Comparison of ENCODE assay signal across 22 cellular contexts in the genomic region with DNA sequence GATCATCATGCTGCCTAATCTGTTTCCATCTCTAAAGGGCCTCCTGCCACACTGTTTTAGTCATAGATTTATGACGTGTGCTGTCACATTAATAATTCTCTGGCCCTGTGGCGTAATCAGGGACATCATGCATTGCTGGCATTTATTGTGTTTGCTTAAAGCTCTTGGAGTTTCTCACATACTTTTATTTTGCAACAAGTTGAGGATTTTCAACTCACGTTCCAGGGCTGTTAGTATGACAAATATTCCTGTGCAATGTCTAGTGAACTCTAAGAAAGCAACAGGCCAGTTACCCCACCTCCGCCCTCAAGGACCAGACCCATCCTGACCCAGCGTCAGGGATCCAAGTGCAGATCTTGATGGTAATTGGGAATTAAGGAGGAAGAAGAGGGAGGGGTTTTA. TPM values are rescaled to one million over a fixed set of nuclear protein-coding genes. Genes with fewer than 3 reads are reported as not detected.
DNase-seq lines count a peak whose midpoint lies in the region; ATAC-seq, FAIRE-seq and TF ChIP-seq lines count a peak whose summit lies in the region.
"Had no signal": no experiment of that assay in that cellular context is flagged by ENCODE, and none has a peak within 500 bp of the region (broad histone marks: within the 10 kb centered on the region; RNA-seq: fewer than 3 reads in every experiment).

No MANE protein-coding gene starts in this region.

- H3K4me3 ChIP-seq in fibroblast of villous mesenchyme (ENCODE audit: low read depth, low read length): no peak overlapping the region
- no peak overlapping the region for H3K4me3 ChIP-seq in small intestine (ENCODE audit: low read depth in 1 of 2, low read length in 2 of 2)
- H3K4me3 ChIP-seq in vagina: no peak overlapping the region
- H3K4me3 ChIP-seq: GM23338, thoracic aorta had no signal

- H3K27ac ChIP-seq in small intestine (ENCODE audit: low read depth in 1 of 2, low read length in 1 of 2): no peak overlapping the region
- H3K27ac ChIP-seq in vagina: no peak overlapping the region
- H3K27ac ChIP-seq: thoracic aorta had no signal

- no peak for TF ChIP-seq POLR2A in vagina (IDR thresholded peaks at IDR 0.05)

- no peaks in the 10 kb centered on the region for H3K9me3 ChIP-seq in small intestine (ENCODE audit: control insufficient read depth, low read depth)
- no peaks in the 10 kb centered on the region for H3K9me3 ChIP-seq in vagina
- H3K9me3 ChIP-seq: thoracic aorta had no signal

- DNase-seq in GM03348 (ENCODE audit: low spot score) (peak; percentile 6), SK-N-DZ (ENCODE audit: low spot score) (peak; percentile 3), fibroblast of villous mesenchyme (ENCODE audit: low read depth) (peak; percentile 76), small intestine (peak; percentile 12), vagina (ENCODE audit: extremely low spot score in 2 of 2) (no peak), NCI-H2029 treated with DMSO at 0.1 percent for 48 hours (lab: John Stamatoyannopoulos, UW) (no peak), globus pallidus (ENCODE audit: low spot score) (no peak)
- DNase-seq: activated CD8-positive, alpha-beta memory T cell treated with anti-CD3 and anti-CD28 coated beads, Interleukin-2, amount 50 U/mL, for 4 hours; activated naive CD4-positive, alpha-beta T cell treated with anti-CD3 and anti-CD28 coated beads, Interleukin-2, amount 10 ng/mL, durations not matched to agents 7 days and 5 days; CD4-positive, alpha-beta memory T cell; KG1; left colon; naive thymus-derived CD8-positive, alpha-beta T cell; NCI-H146; NCI-H748 treated with DMSO at 0.1 percent for 48 hours; stimulated activated CD4-positive, alpha-beta T cell treated with anti-CD3 and anti-CD28 coated beads, Interleukin-1b, Interleukin-23, amount 100 ng/mL, for 48 hours; T-helper 17 cell had no signal

- H3K36me3 ChIP-seq in small intestine (ENCODE audit: control insufficient read depth in 2 of 2, insufficient read depth in 2 of 2, low read length in 2 of 2) (no peaks in the 10 kb centered on the region), vagina (no peaks in the 10 kb centered on the region)
- H3K36me3 ChIP-seq: thoracic aorta had no signal

- H3K27me3 ChIP-seq in small intestine (ENCODE audit: control insufficient read depth in 2 of 2, insufficient read depth in 2 of 2, low read length in 2 of 2) (no peaks in the 10 kb centered on the region), vagina (no peaks in the 10 kb centered on the region)

- intact Hi-C loops in vagina (cut with DNase I): no loop called here

- no peak for ATAC-seq in HG03439 (IDR thresholded peaks at IDR 0.05; ENCODE audit: unreplicated experiment)
- ATAC-seq: activated CD4-positive, CD25-positive, alpha-beta regulatory T cell treated with anti-CD3 and anti-CD28 coated beads, Interleukin-2, amount 50 U/mL, for 24 hours; GM23338; left colon; naive thymus-derived CD8-positive, alpha-beta T cell; T-helper 17 cell had no signal

- no peak for TF ChIP-seq CTCF in fibroblast of villous mesenchyme (IDR thresholded peaks at IDR 0.05; ENCODE audit: insufficient read depth, low read depth, low read length)
- TF ChIP-seq CTCF in vagina (IDR thresholded peaks at IDR 0.05): no peak

- 30 to 60% (median 46%) methylated on average over 5 of the region's 5 CpGs for WGBS in small intestine, 3 donors

- FAIRE-seq in small intestine (lab: Jason Lieb, UNC): no peak
- FAIRE-seq: G401.6 had no signal

- H3K4me1 ChIP-seq in small intestine (ENCODE audit: control insufficient read depth in 2 of 2, insufficient read depth in 1 of 2, low read depth in 1 of 2, low read length in 1 of 2) (no peaks in the 10 kb centered on the region), vagina (no peaks in the 10 kb centered on the region)

RNA-seq across cellular contexts. Expression of a gene that starts 7.8 kb away (rescaled TPM):
- 13.3 and 15.2 TPM in 2 replicates for polyA plus RNA-seq in SK-N-DZ (2014; cell fraction: cytosol; rRNA removed)
- 18.8 and 25.0 TPM in 2 replicates for polyA plus RNA-seq in SK-N-DZ (2014; cell fraction: nucleus; rRNA removed)
- total RNA-seq in fibroblast of villous mesenchyme: 7.1 and 9.9 TPM in 2 replicates
- 1 to 10 TPM; 4.3 to 6.1 (median 4.7) TPM for polyA plus RNA-seq in small intestine
- total RNA-seq in vagina: 8.8 TPM

RNA-seq across cellular contexts. Expression of a gene that starts 27.6 kb away (rescaled TPM):
- polyA plus RNA-seq in SK-N-DZ (2014; cell fraction: cytosol; rRNA removed): not detected in 2 replicates
- not detected in 2 replicates for polyA plus RNA-seq in SK-N-DZ (2014; cell fraction: nucleus; rRNA removed)
- total RNA-seq in fibroblast of villous mesenchyme (not detected in 2 replicates), vagina (not detected)
- polyA plus RNA-seq in small intestine: under 1 TPM in 2 of 3 donors, not detected in 1; 0.01 to 0.27 TPM
- total RNA-seq: CD4-positive, alpha-beta memory T cell; GM23338; naive thymus-derived CD8-positive, alpha-beta T cell; T-helper 17 cell; thoracic aorta had no signal
- polyA plus RNA-seq: CD4-positive, alpha-beta memory T cell; GM23338; naive thymus-derived CD8-positive, alpha-beta T cell had no signal

RNA-seq across cellular contexts. Expression of a gene that starts 41.1 kb away (rescaled TPM):
- 144 and 159 TPM in 2 replicates for polyA plus RNA-seq in SK-N-DZ (2014; cell fraction: cytosol; rRNA removed)
- polyA plus RNA-seq in SK-N-DZ (2014; cell fraction: nucleus; rRNA removed): 69.4 and 81.9 TPM in 2 replicates
- total RNA-seq in fibroblast of villous mesenchyme: under 0.01 TPM in 1 of 2 replicates, not detected in the other
- 1 to 10 TPM; 1.1 to 1.6 (median 1.1) TPM for polyA plus RNA-seq in small intestine
- total RNA-seq in vagina: 5.4 TPM
- total RNA-seq: GM23338; naive thymus-derived CD8-positive, alpha-beta T cell; T-helper 17 cell had no signal
- polyA plus RNA-seq: CD4-positive, alpha-beta memory T cell; naive thymus-derived CD8-positive, alpha-beta T cell had no signal

Comparison
In these comparisons a context has a peak if more than half of its experiments do, and no peak if none do; other contexts are left out.
1. DNase-seq: peak in GM03348 (single experiment), SK-N-DZ (single experiment), fibroblast of villous mesenchyme (single experiment) and small intestine (single experiment); none in vagina (0 of 2), NCI-H2029 treated with DMSO at 0.1 percent for 48 hours (single experiment) and globus pallidus (single experiment).